In the genomic region with DNA sequence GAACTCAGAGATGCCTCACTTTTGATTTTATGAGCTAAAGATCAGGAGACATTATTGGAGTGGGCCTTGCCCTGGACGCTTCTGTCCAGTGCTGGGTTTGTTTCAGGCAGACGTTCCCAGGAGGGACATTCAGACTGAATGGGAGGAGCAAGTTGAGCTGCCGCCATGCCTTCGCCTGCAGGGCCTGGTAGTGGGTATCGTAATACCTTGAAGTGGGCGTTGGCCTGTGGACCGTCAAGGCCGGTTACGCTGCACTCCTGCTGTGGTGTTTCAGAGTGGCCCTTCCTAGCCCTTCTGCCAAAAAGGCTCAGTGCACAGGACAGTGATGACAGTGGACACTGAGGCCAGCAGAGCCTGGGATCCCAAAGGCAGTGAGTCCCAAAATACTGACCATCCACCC, we compare ENCODE assay signal across 17 cellular contexts. TPM values are rescaled to one million over a fixed set of nuclear protein-coding genes. Genes with fewer than 3 reads are reported as not detected.
DNase-seq lines count a peak whose midpoint lies in the region; FAIRE-seq and TF ChIP-seq lines count a peak whose summit lies in the region.
"Had no signal": no experiment of that assay in that cellular context is flagged by ENCODE, and none has a peak within 500 bp of the region (broad histone marks: within the 10 kb centered on the region; RNA-seq: fewer than 3 reads in every experiment).

No MANE protein-coding gene starts in this region.

- H3K4me1 Mint-ChIP-seq in MCF 10A (ENCODE audit: insufficient read depth, unreplicated experiment): no peaks in the 10 kb centered on the region

- BruUV-seq in MCF 10A (replicated peaks; lab: Mats Ljungman, UMichigan): no TSS peak

- H3K9me3 ChIP-seq in H1 (ENCODE audit: insufficient read depth in 2 of 2, low read depth in 1 of 2, low read length in 1 of 2): no peaks in the 10 kb centered on the region
- H3K9me3 ChIP-seq in small intestine (ENCODE audit: control insufficient read depth, low read depth): no peaks in the 10 kb centered on the region
- H3K9me3 ChIP-seq: SJSA1 had no signal

- H4K5ac ChIP-seq in H1 (ENCODE audit: insufficient read length, low read depth, low read length): no peak overlapping the region

- TF ChIP-seq RAD21 in H1 (IDR thresholded peaks at IDR 0.05 in 1 of 2, conservative IDR thresholded peaks at IDR 0.05 in 1 of 2; ENCODE audit: low read depth in 2 of 2, low read length in 2 of 2): no peak

- H2BK5ac ChIP-seq in H1 (ENCODE audit: low read depth, low read length): 0 out of 2 replicates have a peak overlapping the region, but pooled peaks have one; percentile 35

- H3K27ac ChIP-seq in H1 (ENCODE audit: low read depth, low read length): no peak overlapping the region
- peak overlapping the region; percentile 87 to 99 for H3K27ac ChIP-seq in small intestine (ENCODE audit: low read depth in 1 of 2, low read length in 1 of 2)
- H3K27ac ChIP-seq: SJSA1 had no signal

- H3K27me3 ChIP-seq in H1 (replicated peaks in 1 of 4; ENCODE audit: control insufficient read depth in 3 of 4, extremely low read depth in 1 of 4, insufficient read depth in 3 of 4, low read length in 3 of 4): peaks cover 0 to 16% (median 10%) of the 10 kb centered on the region in 4 experiments; a peak in 6 of 7 replicates
- H3K27me3 ChIP-seq in small intestine (ENCODE audit: control insufficient read depth in 2 of 2, insufficient read depth in 2 of 2, low read length in 2 of 2): no peaks in the 10 kb centered on the region

- H3K36me3 ChIP-seq in H1 (ENCODE audit: control insufficient read depth in 2 of 4, insufficient read depth in 4 of 4, low read length in 3 of 4) (no peaks in the 10 kb centered on the region), small intestine (ENCODE audit: control insufficient read depth in 2 of 2, insufficient read depth in 2 of 2, low read length in 2 of 2) (peaks cover 0 to 2% of the 10 kb centered on the region in 2 donors)
- H3K36me3 ChIP-seq: SJSA1 had no signal

- intact Hi-C loops in MCF 10A (cut with micrococcal nuclease): no loop called here

- H3K4ac ChIP-seq in H1 (replicated peaks; ENCODE audit: insufficient read length, low read depth, low read length): no peak overlapping the region

- no peak overlapping the region; the same call in 1 of the 2 replicates for H2AK5ac ChIP-seq in H1 (ENCODE audit: low read depth, low read length)

- peaks cover 31% of the 10 kb centered on the region for H3K27me3 Mint-ChIP-seq in MCF 10A (ENCODE audit: insufficient read depth, unreplicated experiment)

- no peak for TF ChIP-seq CTCF in H1 (IDR thresholded peaks at IDR 0.05; ENCODE audit: control extremely low read depth in 1 of 3, insufficient read depth in 1 of 3, low read depth in 1 of 3, low read length in 3 of 3)
- TF ChIP-seq CTCF in MCF 10A (IDR thresholded peaks at IDR 0.05; ENCODE audit: unreplicated experiment): no peak

- no peak for FAIRE-seq in H1 (lab: Jason Lieb, UNC)
- FAIRE-seq in small intestine (lab: Jason Lieb, UNC): no peak
- FAIRE-seq: D721Med, K562 had no signal

- no peak overlapping the region for H2BK12ac ChIP-seq in H1 (ENCODE audit: low read depth, low read length)

- DNase-seq in NCI-H187 (lab: John Stamatoyannopoulos, UW): peak; percentile 57 to 72
- DNase-seq in NCI-H510A (lab: John Stamatoyannopoulos, UW): peak; percentile 73
- DNase-seq in H1 (ENCODE audit: low read depth in 1 of 2, low spot score in 2 of 2): no peak
- peak; percentile 73 for DNase-seq in small intestine
- no peak for DNase-seq in ecto neural progenitor cell (ENCODE audit: low spot score)
- DNase-seq in MCF 10A (ENCODE audit: unreplicated experiment): no peak
- DNase-seq in anterior cingulate cortex (lab: John Stamatoyannopoulos, UW): no peak
- DNase-seq: C1 segment of cervical spinal cord; CD8-positive, alpha-beta memory T cell; DMS79 treated with DMSO at 0.1 percent for 48 hours; GOT3; NCI-H1694; NCI-H2107; NCI-H446 had no signal

- H3K23ac ChIP-seq in H1 (ENCODE audit: insufficient read length): no peak overlapping the region

- H3K79me2 ChIP-seq in H1 (ENCODE audit: control insufficient read depth in 1 of 2, insufficient read depth in 2 of 2, low read length in 2 of 2): no peaks in the 10 kb centered on the region

- H3K14ac ChIP-seq in H1 (ENCODE audit: insufficient read length): no peak overlapping the region

- no peaks in the 10 kb centered on the region for H4K20me1 ChIP-seq in H1 (replicated peaks in 1 of 2; ENCODE audit: control insufficient read depth in 1 of 2, insufficient read depth in 2 of 2, low read length in 2 of 2)

- H3K23me2 ChIP-seq in H1 (ENCODE audit: low read depth, low read length): peaks cover 9% of the 10 kb centered on the region; the same call in 1 of the 2 replicates

- H2AFZ ChIP-seq in H1 (ENCODE audit: low read length): no peak overlapping the region

- H3K4me1 ChIP-seq in H1 (replicated peaks in 1 of 4; ENCODE audit: control insufficient read depth in 3 of 4, insufficient read depth in 4 of 4, low read length in 3 of 4) (peaks cover 0 to 8% (median 2%) of the 10 kb centered on the region in 4 experiments; a peak in 5 of 7 replicates), small intestine (ENCODE audit: control insufficient read depth in 2 of 2, insufficient read depth in 1 of 2, low read depth in 1 of 2, low read length in 1 of 2) (peaks cover 5 to 12% of the 10 kb centered on the region in 2 donors)
- H3K4me1 ChIP-seq: SJSA1 had no signal

- whole genome bisulfite sequencing in H1 (ENCODE audit: extremely low coverage in 1 of 2, insufficient coverage in 1 of 2, insufficient read length in 1 of 2, insufficient replicate concordance in 2 of 2, low coverage in 1 of 2, low lambda C conversion rate in 2 of 2, missing lambda C conversion rate in 1 of 2), 2 experiments: 87% methylated on average over 9 of the region's 9 CpGs; no CpG with 5 or more reads in 1 of the 2 experiments
- 19 to 74% (median 40%) methylated on average over 9 of the region's 9 CpGs for WGBS in small intestine, 3 donors

- TF ChIP-seq EP300 in H1 (IDR thresholded peaks at IDR 0.05; ENCODE audit: borderline replicate concordance in 1 of 2, low read depth in 2 of 2, low read length in 2 of 2): no peak

- no peak overlapping the region for H2BK20ac ChIP-seq in H1 (ENCODE audit: low read length)

- 0 out of 2 replicates have a peak overlapping the region, but pooled peaks have one; percentile 16 for H2BK15ac ChIP-seq in H1 (ENCODE audit: low read length)

- H3K36me3 Mint-ChIP-seq in MCF 10A (ENCODE audit: insufficient read depth, unreplicated experiment): no peaks in the 10 kb centered on the region
- H3K36me3 Mint-ChIP-seq: CD8-positive, alpha-beta memory T cell had no signal

- peak overlapping the region; percentile 72 for H4K91ac ChIP-seq in H1 (replicated peaks; ENCODE audit: insufficient read length, low read length)

- no peak overlapping the region for H3K18ac ChIP-seq in H1 (ENCODE audit: extremely low read depth, low read length)

- POLR2A ChIA-PET in H1 (lab: Charles Lee; ENCODE audit: partially characterized antibody): no interaction called here
- POLR2A ChIA-PET in MCF 10A (lab: Yijun Ruan, JAX): no interaction called here

- H3K4me3 ChIP-seq in H1 (ENCODE audit: extremely low read depth in 1 of 4, insufficient read depth in 2 of 4, low read depth in 3 of 4, low read length in 4 of 4) (no peak overlapping the region), small intestine (ENCODE audit: low read depth in 1 of 2, low read length in 2 of 2) (peak overlapping the region in 1 of 2 donors; percentile 82)
- H3K4me3 ChIP-seq: K562, SJSA1 had no signal

- no peak overlapping the region for H3K56ac ChIP-seq in H1 (replicated peaks; ENCODE audit: insufficient read length, low read depth, low read length)

- H3K4me3 Mint-ChIP-seq in MCF 10A (ENCODE audit: unreplicated experiment): no peak overlapping the region
- H3K4me3 Mint-ChIP-seq: CD8-positive, alpha-beta memory T cell had no signal

- CTCF ChIA-PET in H1 (lab: Charles Lee; ENCODE audit: partially characterized antibody): interaction anchor here (1.4 to 3.8 kb wide), 3 partner anchors 9 to 51 kb away, joined by 5 to 23 read pairs (median 5); no protein-coding TSS in a partner anchor
- CTCF ChIA-PET in MCF 10A (lab: Yijun Ruan, JAX): interaction anchor here (1.2 kb wide), 1 partner anchor 35 kb away, joined by 7 read pairs; no protein-coding TSS in a partner anchor

- H3K27ac Mint-ChIP-seq in MCF 10A (ENCODE audit: low read depth, unreplicated experiment): no peak overlapping the region

- no peaks in the 10 kb centered on the region for H3K79me1 ChIP-seq in H1 (ENCODE audit: low read depth, low read length)

- no peak overlapping the region; a peak in 1 of 4 replicates for H3K4me2 ChIP-seq in H1 (ENCODE audit: insufficient read depth in 1 of 2, low read depth in 2 of 2, low read length in 2 of 2)

- H3K9me3 Mint-ChIP-seq in MCF 10A (ENCODE audit: unreplicated experiment): no peaks in the 10 kb centered on the region

- no peak for TF ChIP-seq POLR2A in H1 (IDR thresholded peaks at IDR 0.05; ENCODE audit: control extremely low read depth in 1 of 2, low read depth in 2 of 2, low read length in 2 of 2)

- no peak overlapping the region; the same call in 1 of the 2 replicates for H4K8ac ChIP-seq in H1 (ENCODE audit: extremely low read depth, insufficient read depth, low read length)

- no peak overlapping the region for H3K9ac ChIP-seq in H1 (replicated peaks in 1 of 4; ENCODE audit: extremely low read depth in 1 of 4, low read depth in 3 of 4, low read length in 3 of 4)

- no peak overlapping the region for H2BK120ac ChIP-seq in H1 (replicated peaks; ENCODE audit: low read depth, low read length)

RNA-seq across cellular contexts. Expression of a gene that starts 1.6 kb away (rescaled TPM):
- 2.0 and 3.1 TPM in 2 replicates for total RNA-seq in H1 (2021; fragmentation: NEBNext Ultra II Directional; extraction: Animal tissue kit (Norgen Biotek cat#: 25700))
- polyA plus RNA-seq in H1 (2011; rRNA removed) (2.0 TPM in 2 replicates), small intestine (100 to 1,000 TPM; 128 to 379 (median 329) TPM)
- polyA plus RNA-seq in H1 (2011; cell fraction: cytosol; rRNA removed): 2.7 TPM
- 1.2 TPM for polyA plus RNA-seq in H1 (2011; cell fraction: nucleus; rRNA removed)
- polyA plus RNA-seq in H1 (2012, experiment 1 of 2): 2.1 to 3.4 TPM (median 2.2 TPM) in 4 replicates
- polyA plus RNA-seq in H1 (2012, experiment 2 of 2): 1.00 TPM
- 2.0 TPM for polyA plus RNA-seq in H1 (2013, experiment 1 of 2)
- 2.2 TPM for polyA plus RNA-seq in H1 (2013, experiment 2 of 2)
- polyA minus RNA-seq in H1 (2011; rRNA and poly(A)+ RNA removed): 1.0 and 3.1 TPM in 2 replicates
- 1.3 TPM for polyA minus RNA-seq in H1 (2011; cell fraction: cytosol; rRNA and poly(A)+ RNA removed)
- 1.6 TPM for polyA minus RNA-seq in H1 (2011; cell fraction: nucleus; rRNA and poly(A)+ RNA removed)
- total RNA-seq in MCF 10A (2022): not detected in 2 replicates
- total RNA-seq: CD8-positive, alpha-beta memory T cell; SJSA1 had no signal
- polyA plus RNA-seq: CD8-positive, alpha-beta memory T cell had no signal

RNA-seq across cellular contexts. Expression of a gene that starts 43.6 kb away (rescaled TPM):
- total RNA-seq in H1 (2021; fragmentation: NEBNext Ultra II Directional; extraction: Animal tissue kit (Norgen Biotek cat#: 25700)): 8.9 TPM in 2 replicates
- polyA plus RNA-seq in H1 (2011; rRNA removed) (2.8 and 3.1 TPM in 2 replicates), small intestine (1 to 10 TPM; 4.0 to 9.1 (median 5.9) TPM)
- polyA plus RNA-seq in H1 (2011; cell fraction: cytosol; rRNA removed): 3.1 TPM
- 4.0 TPM for polyA plus RNA-seq in H1 (2011; cell fraction: nucleus; rRNA removed)
- polyA plus RNA-seq in H1 (2012, experiment 1 of 2): 3.9 to 5.5 TPM (median 4.9 TPM) in 4 replicates
- polyA plus RNA-seq in H1 (2012, experiment 2 of 2): 0.91 TPM
- 3.6 TPM for polyA plus RNA-seq in H1 (2013, experiment 1 of 2)
- polyA plus RNA-seq in H1 (2013, experiment 2 of 2): 4.0 TPM
- 4.2 and 5.6 TPM in 2 replicates for polyA minus RNA-seq in H1 (2011; rRNA and poly(A)+ RNA removed)
- polyA minus RNA-seq in H1 (2011; cell fraction: cytosol; rRNA and poly(A)+ RNA removed): 1.5 TPM
- polyA minus RNA-seq in H1 (2011; cell fraction: nucleus; rRNA and poly(A)+ RNA removed): 6.6 TPM
- total RNA-seq in MCF 10A (2022): not detected in 2 replicates
- total RNA-seq: SJSA1 had no signal

Comparison
In these comparisons a context has a peak if more than half of its experiments do, and no peak if none do; other contexts are left out.
1. DNase-seq: peak in NCI-H187 (2 of 2), NCI-H510A (single experiment) and small intestine (single experiment); none in H1 (0 of 2), ecto neural progenitor cell (single experiment), MCF 10A (single experiment) and anterior cingulate cortex (0 of 58).